In genomic region chr1:201946224-201946908, GRCh38 we compare ENCODE assay signal across 8 cellular contexts. TPM values are rescaled to one million over a fixed set of nuclear protein-coding genes. Genes with fewer than 3 reads are reported as not detected.
DNase-seq lines count a peak whose midpoint lies in the region; ATAC-seq and TF ChIP-seq lines count a peak whose summit lies in the region.

LMOD1 (minus strand) TSS chr1:201946548; CDS start chr1:201946340, 208 bp downstream.

- no peak within 1 kb of the TSS for H3K27ac Mint-ChIP-seq in activated naive CD4-positive, alpha-beta T cell treated with anti-CD3 and anti-CD28 coated beads, Interleukin-2, amount 50 U/mL, for 24 hours
- H3K27ac Mint-ChIP-seq in memory B cell, result no peak within 1 kb of the TSS

- H3K27me3 Mint-ChIP-seq in activated naive CD4-positive, alpha-beta T cell treated with anti-CD3 and anti-CD28 coated beads, Interleukin-2, amount 50 U/mL, for 24 hours, result peaks cover 33% of the 10 kb centered on the region
- peaks cover 22% of the 10 kb centered on the region for H3K27me3 Mint-ChIP-seq in memory B cell

- H3K4me3 Mint-ChIP-seq in activated naive CD4-positive, alpha-beta T cell treated with anti-CD3 and anti-CD28 coated beads, Interleukin-2, amount 50 U/mL, for 24 hours, result peak within 1 kb of the TSS; percentile 40
- H3K4me3 Mint-ChIP-seq in memory B cell, result peak within 1 kb of the TSS; percentile 75

- no peaks in the 10 kb centered on the region for H3K9me3 Mint-ChIP-seq in activated naive CD4-positive, alpha-beta T cell treated with anti-CD3 and anti-CD28 coated beads, Interleukin-2, amount 50 U/mL, for 24 hours
- H3K9me3 Mint-ChIP-seq in memory B cell, result no peaks in the 10 kb centered on the region

- H3K4me1 ChIP-seq in SJSA1 (replicated peaks) (peaks cover 29% of the 10 kb centered on the region), suprapubic skin (peaks cover 11% of the 10 kb centered on the region)

- DNase-seq in activated naive CD4-positive, alpha-beta T cell treated with anti-CD3 and anti-CD28 coated beads, Interleukin-2, amount 50 U/mL, for 16 hours, result no peak
- DNase-seq in SJSA1 (ENCODE audit: low read depth in 1 of 2, low spot score in 2 of 2) (peak; percentile 81 to 90), erythroblast (lab: John Stamatoyannopoulos, UW) (peak; percentile 38 to 48), memory B cell (ENCODE audit: low spot score in 2 of 2) (no peak), suprapubic skin (ENCODE audit: low spot score in 2 of 2) (peak; percentile 87 to 93)
- DNase-seq in stimulated activated naive CD4-positive, alpha-beta T cell (lab: John Stamatoyannopoulos, UW), result no peak

- H3K27ac ChIP-seq in SJSA1, result peak within 1 kb of the TSS; percentile 47
- peak within 1 kb of the TSS; percentile 83 for H3K27ac ChIP-seq in suprapubic skin

- ATAC-seq in memory B cell (ENCODE audit: low read depth), result no peak
- no peak for ATAC-seq in GM21381 (IDR thresholded peaks at IDR 0.05; ENCODE audit: unreplicated experiment)

- TF ChIP-seq POLR2A in erythroblast (IDR thresholded peaks at IDR 0.05; ENCODE audit: low read length) (no peak), suprapubic skin (IDR thresholded peaks at IDR 0.05) (peak in 1 of 2 donors; percentile 22)

- 8% methylated on average over 18 of the region's 28 CpGs for WGBS in suprapubic skin

- no peak for TF ChIP-seq CTCF in suprapubic skin (IDR thresholded peaks at IDR 0.05)

- H3K9me3 ChIP-seq in SJSA1 (replicated peaks) (no peaks in the 10 kb centered on the region), suprapubic skin (no peaks in the 10 kb centered on the region)

- no peaks in the 10 kb centered on the region for H3K36me3 ChIP-seq in SJSA1
- H3K36me3 ChIP-seq in suprapubic skin, result no peaks in the 10 kb centered on the region

- H3K36me3 Mint-ChIP-seq in activated naive CD4-positive, alpha-beta T cell treated with anti-CD3 and anti-CD28 coated beads, Interleukin-2, amount 50 U/mL, for 24 hours, result no peaks in the 10 kb centered on the region
- no peaks in the 10 kb centered on the region for H3K36me3 Mint-ChIP-seq in memory B cell

- H3K4me3 ChIP-seq in SJSA1 (peak within 1 kb of the TSS; percentile 35), suprapubic skin (peak within 1 kb of the TSS; percentile 48)

- H3K4me1 Mint-ChIP-seq in activated naive CD4-positive, alpha-beta T cell treated with anti-CD3 and anti-CD28 coated beads, Interleukin-2, amount 50 U/mL, for 24 hours, result peaks cover 11% of the 10 kb centered on the region
- H3K4me1 Mint-ChIP-seq in memory B cell, result peaks cover 9% of the 10 kb centered on the region

- H3K27me3 ChIP-seq in SJSA1 (replicated peaks) (no peaks in the 10 kb centered on the region), suprapubic skin (peaks cover 6% of the 10 kb centered on the region)

- no peak for TF ChIP-seq EP300 in suprapubic skin (IDR thresholded peaks at IDR 0.05)

RNA-seq across cellular contexts. Expression of gene LMOD1, which starts in this region (rescaled TPM):
- 6.4 and 8.1 TPM in 2 replicates for total RNA-seq in SJSA1 (2014; rRNA removed; shearing (Covaris generic))
- total RNA-seq in suprapubic skin, result 10 to 100 TPM; 13.0 to 29.9 (median 18.1) TPM

Comparison
In these comparisons a context has a peak if more than half of its experiments do, and no peak if none do; other contexts are left out.
1. DNase-seq: peak in SJSA1 (2 of 2), erythroblast (2 of 2) and suprapubic skin (2 of 2); none in activated naive CD4-positive, alpha-beta T cell treated with anti-CD3 and anti-CD28 coated beads, Interleukin-2, amount 50 U/mL, for 16 hours (single experiment), memory B cell (0 of 2) and stimulated activated naive CD4-positive, alpha-beta T cell (0 of 6).